In the genomic region with DNA sequence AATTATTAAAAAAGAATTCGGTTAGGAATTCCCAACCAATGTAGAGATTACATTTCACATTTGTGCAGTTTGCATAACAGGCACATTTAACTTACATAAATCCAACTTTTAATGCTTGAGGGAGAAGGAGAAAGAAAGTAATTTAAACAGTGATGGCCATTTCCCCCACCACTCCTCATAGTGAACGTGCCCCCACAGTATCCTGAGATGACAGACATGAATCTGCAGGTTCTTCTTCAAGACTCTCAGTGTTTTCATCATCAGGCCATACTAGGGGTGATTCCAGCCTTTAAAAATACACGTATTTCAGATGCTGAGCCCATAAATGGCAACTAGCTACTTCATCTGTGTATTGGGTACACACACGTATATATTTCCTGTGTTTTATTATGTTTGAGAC, we compare ENCODE assay signal across 11 cellular contexts.
"Had no signal": no experiment of that assay in that cellular context is flagged by ENCODE, and none has a peak within 500 bp of the region (broad histone marks: within the 10 kb centered on the region; RNA-seq: fewer than 3 reads in every experiment).

No MANE protein-coding gene starts in this region.

- ATAC-seq: GM23338, HCT116 had no signal

- H3K4me1 ChIP-seq: HAP-1 had no signal

- H3K36me3 ChIP-seq: HAP-1 had no signal

- H3K27ac ChIP-seq: GM23248 had no signal

- H3K9ac ChIP-seq: GM23248 had no signal

- H3K4me2 ChIP-seq: GM23338 had no signal

- DNase-seq: GM23248, GOT3, H7, H9, HCEC 1CT, HFFc6 had no signal

- H3K4me3 ChIP-seq: GM23248, GM23338, HAP-1 had no signal

- FAIRE-seq: H1, H54 had no signal

- H2AFZ ChIP-seq: GM23248, GM23338 had no signal
